Comparison of ENCODE assay signal across 1 cellular context in the genomic region with DNA sequence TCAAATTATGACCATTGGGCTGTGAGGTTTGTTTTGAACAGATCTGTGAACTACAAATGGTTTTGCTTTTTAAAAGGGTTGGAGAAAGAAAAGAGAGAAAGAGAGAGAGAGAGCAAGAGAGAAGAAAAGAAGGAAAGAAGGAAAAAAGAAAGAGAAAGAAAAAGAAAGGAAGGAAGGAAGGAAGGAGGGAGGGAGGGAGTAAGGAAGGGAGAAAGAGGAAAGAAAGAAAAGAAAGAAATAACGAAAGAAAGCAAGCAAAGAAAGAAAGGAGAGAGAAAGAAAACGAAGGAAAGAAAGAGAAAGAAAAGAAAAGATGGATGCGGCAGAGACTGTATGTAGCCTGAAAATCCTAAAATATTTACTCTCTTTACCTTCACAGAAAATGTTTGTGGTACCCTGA.
TF ChIP-seq lines count a peak whose summit lies in the region.

No MANE protein-coding gene starts in this region.

TF ChIP-seq in SK-N-SH, 30 proteins besides CTCF, POLR2A, EP300 and RAD21:
- TF ChIP-seq NRF1 (IDR thresholded peaks at IDR 0.05; ENCODE audit: low read depth, low read length) (no peak), TEAD4 (IDR thresholded peaks at IDR 0.05; ENCODE audit: borderline replicate concordance, insufficient read depth) (no peak), FOSL2 (IDR thresholded peaks at IDR 0.05; ENCODE audit: borderline replicate concordance, low read depth) (no peak), TAF1 (IDR thresholded peaks at IDR 0.05; ENCODE audit: borderline replicate concordance, low read depth, low read length) (no peak), ELF1 (IDR thresholded peaks at IDR 0.05) (no peak), JUND (IDR thresholded peaks at IDR 0.05) (no peak), RXRA (IDR thresholded peaks at IDR 0.05; ENCODE audit: borderline replicate concordance, low read depth) (no peak), MEF2A (IDR thresholded peaks at IDR 0.05; ENCODE audit: borderline replicate concordance, low read depth) (no peak), RCOR1 (IDR thresholded peaks at IDR 0.05; ENCODE audit: low read length) (no peak), MXI1 (IDR thresholded peaks at IDR 0.05; ENCODE audit: low read depth, low read length) (no peak), YY1 (IDR thresholded peaks at IDR 0.05; ENCODE audit: low read depth) (no peak)
- TF ChIP-seq, protein P1, sequence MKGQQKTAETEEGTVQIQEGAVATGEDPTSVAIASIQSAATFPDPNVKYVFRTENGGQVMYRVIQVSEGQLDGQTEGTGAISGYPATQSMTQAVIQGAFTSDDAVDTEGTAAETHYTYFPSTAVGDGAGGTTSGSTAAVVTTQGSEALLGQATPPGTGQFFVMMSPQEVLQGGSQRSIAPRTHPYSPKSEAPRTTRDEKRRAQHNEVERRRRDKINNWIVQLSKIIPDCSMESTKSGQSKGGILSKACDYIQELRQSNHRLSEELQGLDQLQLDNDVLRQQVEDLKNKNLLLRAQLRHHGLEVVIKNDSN (IDR thresholded peaks at IDR 0.05; ENCODE audit: borderline replicate concordance, low read depth), result no peak
- TF ChIP-seq, protein P2, sequence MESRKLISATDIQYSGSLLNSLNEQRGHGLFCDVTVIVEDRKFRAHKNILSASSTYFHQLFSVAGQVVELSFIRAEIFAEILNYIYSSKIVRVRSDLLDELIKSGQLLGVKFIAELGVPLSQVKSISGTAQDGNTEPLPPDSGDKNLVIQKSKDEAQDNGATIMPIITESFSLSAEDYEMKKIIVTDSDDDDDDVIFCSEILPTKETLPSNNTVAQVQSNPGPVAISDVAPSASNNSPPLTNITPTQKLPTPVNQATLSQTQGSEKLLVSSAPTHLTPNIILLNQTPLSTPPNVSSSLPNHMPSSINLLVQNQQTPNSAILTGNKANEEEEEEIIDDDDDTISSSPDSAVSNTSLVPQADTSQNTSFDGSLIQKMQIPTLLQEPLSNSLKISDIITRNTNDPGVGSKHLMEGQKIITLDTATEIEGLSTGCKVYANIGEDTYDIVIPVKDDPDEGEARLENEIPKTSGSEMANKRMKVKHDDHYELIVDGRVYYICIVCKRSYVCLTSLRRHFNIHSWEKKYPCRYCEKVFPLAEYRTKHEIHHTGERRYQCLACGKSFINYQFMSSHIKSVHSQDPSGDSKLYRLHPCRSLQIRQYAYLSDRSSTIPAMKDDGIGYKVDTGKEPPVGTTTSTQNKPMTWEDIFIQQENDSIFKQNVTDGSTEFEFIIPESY (IDR thresholded peaks at IDR 0.05; ENCODE audit: borderline replicate concordance, low read depth), result no peak
